Comparison of ENCODE assay signal across 1 cellular context in the genomic region with DNA sequence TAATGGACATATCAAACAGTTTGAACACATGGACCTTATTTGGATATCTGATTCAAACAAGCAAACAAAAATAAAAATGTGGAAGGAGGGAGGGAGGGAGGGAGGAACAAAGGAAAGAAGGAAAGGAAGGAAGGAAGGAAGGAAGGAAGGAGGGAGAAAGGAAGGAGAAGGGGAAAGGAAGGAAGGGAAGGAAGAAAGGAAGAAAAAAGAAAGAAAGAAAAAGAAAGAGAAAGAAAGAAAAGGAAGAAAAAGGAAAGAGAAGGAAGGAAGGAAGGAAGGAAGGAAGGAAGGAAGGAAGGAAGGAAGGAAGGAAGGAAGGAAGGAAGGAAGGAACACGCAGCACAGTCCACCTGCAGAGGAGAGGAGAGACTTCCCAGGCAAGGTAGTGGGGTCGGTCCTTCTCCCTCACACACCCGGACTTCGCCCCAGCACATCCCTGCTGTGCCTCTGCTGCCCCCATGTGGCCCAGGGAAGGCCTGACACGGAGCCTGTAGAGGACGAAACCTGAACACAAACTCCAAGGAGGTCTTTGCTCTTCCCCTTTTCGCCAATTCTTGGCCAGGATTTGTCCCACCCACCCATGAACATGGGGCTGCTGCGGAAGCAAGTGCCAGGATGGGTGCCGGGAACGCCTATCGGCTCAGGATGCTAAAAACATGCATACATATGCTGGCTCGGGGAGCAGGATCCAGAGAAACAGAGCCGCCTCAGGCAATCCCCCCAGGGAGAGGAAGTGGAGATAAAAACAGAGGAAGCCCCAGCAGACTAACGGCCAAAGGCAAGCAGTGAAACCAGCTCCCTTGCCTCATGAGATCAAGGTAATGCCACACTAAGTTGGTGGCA.
TF ChIP-seq lines count a peak whose summit lies in the region.

No MANE protein-coding gene starts in this region.

TF ChIP-seq in H1, 55 proteins besides CTCF, POLR2A, EP300 and RAD21 (continued from another document):
- TF ChIP-seq SAP30 (IDR thresholded peaks at IDR 0.05; ENCODE audit: insufficient read depth, insufficient replicate concordance, low read length) (no peak), CHD2 (IDR thresholded peaks at IDR 0.05; ENCODE audit: low read length) (no peak), RBBP5 (IDR thresholded peaks at IDR 0.05; ENCODE audit: borderline replicate concordance, low read depth, low read length) (no peak)
TF ChIP-seq in H1: peak in this region for 2.
